In the genomic region with DNA sequence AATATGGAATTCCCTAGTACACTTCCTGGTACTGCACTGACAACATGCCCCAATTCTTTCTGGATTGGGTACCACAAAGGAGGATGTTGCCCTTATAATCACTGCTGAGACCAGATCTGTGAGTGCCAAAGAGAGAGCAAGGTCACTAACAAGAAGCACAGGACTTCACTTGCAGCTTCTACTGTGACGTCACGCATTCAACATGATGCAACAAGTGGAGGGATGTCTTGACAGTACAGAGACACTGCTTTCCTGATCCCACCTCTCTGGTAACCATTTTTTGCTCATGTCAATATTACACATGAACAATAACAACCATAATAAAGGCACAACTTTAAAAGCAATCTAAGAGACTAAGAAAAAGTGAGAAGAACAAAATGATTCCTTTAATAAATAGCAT, we compare ENCODE assay signal across 23 cellular contexts.
"Had no signal": no experiment of that assay in that cellular context is flagged by ENCODE, and none has a peak within 500 bp of the region (broad histone marks: within the 10 kb centered on the region; RNA-seq: fewer than 3 reads in every experiment).

No MANE protein-coding gene starts in this region.

- H3K9ac ChIP-seq: parathyroid adenoma had no signal

- H3K4me3 Mint-ChIP-seq: dendritic cell treated with granulocyte-macrophage colony-stimulating factor and Interleukin-4, amounts not matched to agents 40 ng/mL and 50 ng/mL, for 4 days; naive thymus-derived CD4-positive, alpha-beta T cell; nephron progenitor cell; stimulated activated memory B cell treated with anti-CD40 and anti-IgM and Interleukin-4, amounts not matched to agents 10 μg/mL and 1 μg/mL and 100 μg/mL, for 72 hours; stimulated activated naive CD8-positive, alpha-beta T cell treated with anti-CD3 and anti-CD28 coated beads, Interleukin-15, Interleukin-2, amounts not matched to agents 100 ng/mL and 50 ng/mL, for 24 hours had no signal

- H3K27ac ChIP-seq: parathyroid adenoma, psoas muscle, spleen, testis, transverse colon had no signal

- H3K9me3 ChIP-seq: psoas muscle, testis had no signal

- H3K36me3 ChIP-seq: transverse colon had no signal

- H3K4me3 ChIP-seq: lung, psoas muscle, spleen, testis, transverse colon had no signal

- H3K27me3 ChIP-seq: spleen, testis, transverse colon had no signal

- DNase-seq: erythroblast; foreskin melanocyte; head of caudate nucleus; hippocampal formation; left colon; left ventricle myocardium superior; mesenchymal stem cell; naive thymus-derived CD4-positive, alpha-beta T cell; nephron progenitor cell; psoas muscle; retina; spleen; stimulated activated CD4-positive, alpha-beta T cell treated with anti-CD3 and anti-CD28 coated beads, Interleukin-15, amount 100 ng/mL, for 24 hours; stimulated activated CD4-positive, alpha-beta T cell treated with anti-CD3 and anti-CD28 coated beads, Interleukin-1b, Interleukin-23, amount 100 ng/mL, for 48 hours; stimulated activated CD4-positive, alpha-beta T cell treated with anti-CD3 and anti-CD28 coated beads, Interleukin-4, amount 100 ng/mL, for 24 hours; testis; transverse colon had no signal

- ATAC-seq: left ventricle myocardium superior; naive thymus-derived CD4-positive, alpha-beta T cell; psoas muscle; sciatic nerve; stimulated activated memory B cell treated with anti-CD40 and anti-IgM and Interleukin-4, amounts not matched to agents 10 μg/mL and 1 μg/mL and 100 μg/mL, for 72 hours had no signal

- H3K4me1 ChIP-seq: parathyroid adenoma, psoas muscle, spleen, testis, transverse colon had no signal

- H3K27me3 Mint-ChIP-seq: dendritic cell treated with granulocyte-macrophage colony-stimulating factor and Interleukin-4, amounts not matched to agents 40 ng/mL and 50 ng/mL, for 4 days; naive thymus-derived CD4-positive, alpha-beta T cell; stimulated activated memory B cell treated with anti-CD40 and anti-IgM and Interleukin-4, amounts not matched to agents 10 μg/mL and 1 μg/mL and 100 μg/mL, for 72 hours; stimulated activated naive CD8-positive, alpha-beta T cell treated with anti-CD3 and anti-CD28 coated beads, Interleukin-15, Interleukin-2, amounts not matched to agents 100 ng/mL and 50 ng/mL, for 24 hours had no signal

- H3K4me1 Mint-ChIP-seq: nephron progenitor cell; stimulated activated memory B cell treated with anti-CD40 and anti-IgM and Interleukin-4, amounts not matched to agents 10 μg/mL and 1 μg/mL and 100 μg/mL, for 72 hours had no signal

- H3K27ac Mint-ChIP-seq: dendritic cell treated with granulocyte-macrophage colony-stimulating factor and Interleukin-4, amounts not matched to agents 40 ng/mL and 50 ng/mL, for 4 days; naive thymus-derived CD4-positive, alpha-beta T cell; nephron progenitor cell; stimulated activated memory B cell treated with anti-CD40 and anti-IgM and Interleukin-4, amounts not matched to agents 10 μg/mL and 1 μg/mL and 100 μg/mL, for 72 hours; stimulated activated naive CD8-positive, alpha-beta T cell treated with anti-CD3 and anti-CD28 coated beads, Interleukin-15, Interleukin-2, amounts not matched to agents 100 ng/mL and 50 ng/mL, for 24 hours had no signal

- H3K79me2 ChIP-seq: parathyroid adenoma had no signal

- H2AFZ ChIP-seq: parathyroid adenoma had no signal
